8 cellular contexts compared by ENCODE assay signal in genomic region chr2:100610381-100610831, GRCh38. TPM values are rescaled to one million over a fixed set of nuclear protein-coding genes. Genes with fewer than 3 reads are reported as not detected.
DNase-seq lines count a peak whose midpoint lies in the region; ATAC-seq and TF ChIP-seq lines count a peak whose summit lies in the region.

No MANE protein-coding gene starts in this region.

- H2BK120ac ChIP-seq in mesendoderm (ENCODE audit: low read depth, low read length): no peak overlapping the region

- DNase-seq in AG04450 (ENCODE audit: low read depth, low spot score) (peak; percentile 15), NCI-H460 (ENCODE audit: extremely low read depth, low read depth) (peak; percentile 71), ecto neural progenitor cell (ENCODE audit: low spot score) (peak; percentile 85), mesendoderm (peak; percentile 64), coronary artery (ENCODE audit: low spot score) (no peak)
- peak; percentile 73 to 80 for DNase-seq in activated CD4-positive, alpha-beta T cell treated with anti-CD3 and anti-CD28 coated beads, Interleukin-2, amount 50 U/mL, for 48 hours
- peak; percentile 48 to 63 for DNase-seq in stimulated activated CD8-positive, alpha-beta memory T cell treated with anti-CD3 and anti-CD28 coated beads, Interleukin-2, amount 100 ng/mL, for 48 hours (ENCODE audit: low read depth in 2 of 2)

- TF ChIP-seq CTCF in AG04450 (IDR thresholded peaks at IDR 0.05; ENCODE audit: low read depth, low read length) (peak; percentile 74), coronary artery (IDR thresholded peaks at IDR 0.05) (no peak)

- no peak overlapping the region for H3K18ac ChIP-seq in mesendoderm (ENCODE audit: low read length)

- H3K56ac ChIP-seq in mesendoderm (ENCODE audit: low read length): no peak overlapping the region

- no peaks in the 10 kb centered on the region for H3K9me3 ChIP-seq in AG04450 (ENCODE audit: control insufficient read depth, insufficient read depth, low read length)

- no peaks in the 10 kb centered on the region for H3K79me2 ChIP-seq in mesendoderm (ENCODE audit: control insufficient read depth, insufficient read depth, low read length)

- no peaks in the 10 kb centered on the region for H3K79me1 ChIP-seq in mesendoderm (ENCODE audit: low read length)

- H3K27me3 ChIP-seq in AG04450 (ENCODE audit: control insufficient read depth, insufficient read depth, low read length) (peaks cover 4% of the 10 kb centered on the region), mesendoderm (ENCODE audit: insufficient read depth, low read length, poor library complexity) (no peaks in the 10 kb centered on the region)

- H3K4me3 ChIP-seq in AG04450 (ENCODE audit: low read depth, low read length) (no peak overlapping the region), mesendoderm (ENCODE audit: low read length) (no peak overlapping the region), coronary artery (no peak overlapping the region)

- no peak overlapping the region for H2BK15ac ChIP-seq in mesendoderm (replicated peaks; ENCODE audit: low read depth)

- H3K4me1 ChIP-seq in mesendoderm (ENCODE audit: control insufficient read depth, low read depth, low read length): no peaks in the 10 kb centered on the region

- peak; percentile 48 for ATAC-seq in GM18867 (IDR thresholded peaks at IDR 0.05; ENCODE audit: unreplicated experiment)

- H3K4ac ChIP-seq in mesendoderm (ENCODE audit: low read depth, low read length): no peak overlapping the region

- no peak overlapping the region for H3K9ac ChIP-seq in mesendoderm (ENCODE audit: low read length)

- no peak overlapping the region for H2BK5ac ChIP-seq in mesendoderm (ENCODE audit: low read length)

- H3K36me3 ChIP-seq in mesendoderm (ENCODE audit: control insufficient read depth, insufficient read depth, low read length): no peaks in the 10 kb centered on the region

- no peak overlapping the region for H4K5ac ChIP-seq in mesendoderm (ENCODE audit: low read length)

- H2AK5ac ChIP-seq in mesendoderm (ENCODE audit: low read length): no peak overlapping the region

- no peak overlapping the region for H3K4me2 ChIP-seq in mesendoderm (ENCODE audit: low read length)

- WGBS in mesendoderm (ENCODE audit: extremely low coverage, insufficient coverage, low lambda C conversion rate): no CpG with 5 or more reads among the region's 13 CpGs

- H3K27ac ChIP-seq in AG04450 (ENCODE audit: low read depth, low read length) (no peak overlapping the region), mesendoderm (ENCODE audit: low read depth, low read length) (no peak overlapping the region), coronary artery (no peak overlapping the region)

- no peak overlapping the region for H4K8ac ChIP-seq in mesendoderm (ENCODE audit: low read depth, low read length)

- no peak overlapping the region for H3K23ac ChIP-seq in mesendoderm (ENCODE audit: low read length)

- CTCF ChIA-PET in AG04450 (lab: Charles Lee): interaction anchor here (0.6 to 2.9 kb wide), 15 partner anchors 8 to 612 kb away, joined by 3 to 15 read pairs (median 4); partner anchors contain the start of gene PDCL3

- POLR2A ChIA-PET in AG04450 (lab: Yijun Ruan, JAX): interaction anchor here (0.8 kb wide), 1 partner anchor 391 kb away, joined by 4 read pairs; the partner anchor contains the start of gene RPL31

RNA-seq across cellular contexts. Expression of gene PDCL3, which starts 47.6 kb away (rescaled TPM):
- 17.0 and 19.2 TPM in 2 replicates for polyA plus RNA-seq in AG04450 (2011; rRNA removed)
- polyA minus RNA-seq in AG04450 (2011; rRNA and poly(A)+ RNA removed): 8.0 and 10.2 TPM in 2 replicates
- 20.9 and 23.0 TPM in 2 replicates for total RNA-seq in NCI-H460 (2014; rRNA removed; shearing (Covaris generic))
- polyA plus RNA-seq in NCI-H460 (2014; cell fraction: nucleus; rRNA removed): 7.4 and 14.0 TPM in 2 replicates
- polyA plus RNA-seq in mesendoderm (2013, experiment 1 of 2): 52.6 TPM
- 52.5 TPM for polyA plus RNA-seq in mesendoderm (2013, experiment 2 of 2)
